ENCODE assay signal across 1 cellular context in genomic region chr1:1063945-1064831, GRCh38.
TF ChIP-seq lines count a peak whose summit lies in the region.

No MANE protein-coding gene starts in this region.

TF ChIP-seq in HepG2, 621 proteins besides CTCF, POLR2A, EP300 and RAD21 (continued from another document and continues in another):
- TF ChIP-seq SKIL (CRISPR knock-in tag; IDR thresholded peaks at IDR 0.05; ENCODE audit: borderline replicate concordance) (peak; percentile 60; the same call in 1 of the 2 replicates), UBTF (CRISPR knock-in tag; IDR thresholded peaks at IDR 0.05) (peak; percentile 74), ZNF687 (CRISPR knock-in tag; IDR thresholded peaks at IDR 0.05) (peak; percentile 96), RNF2 (conservative IDR thresholded peaks at IDR 0.05; ENCODE audit: low read depth) (0 out of 2 replicates have a peak, but pooled peaks have one; percentile 53), U2AF1 (optimal IDR thresholded peaks at IDR 0.05; ENCODE audit: low read depth, low read length) (no peak), PAX8 (CRISPR knock-in tag; IDR thresholded peaks at IDR 0.05; ENCODE audit: borderline replicate concordance) (0 out of 2 replicates have a peak, but pooled peaks have one; percentile 55), ZNF230 (CRISPR knock-in tag; IDR thresholded peaks at IDR 0.05) (no peak), SRSF1 (optimal IDR thresholded peaks at IDR 0.05; ENCODE audit: low read depth, low read length) (no peak), NONO (IDR thresholded peaks at IDR 0.05) (no peak), NONO (CRISPR knock-in tag; conservative IDR thresholded peaks at IDR 0.05) (0 out of 2 replicates have a peak, but pooled peaks have one; percentile 29), KLF11 (CRISPR knock-in tag; IDR thresholded peaks at IDR 0.05) (no peak), RORA (CRISPR knock-in tag; IDR thresholded peaks at IDR 0.05) (no peak), ZNF414 (CRISPR knock-in tag; IDR thresholded peaks at IDR 0.05) (peak; percentile 75; the same call in 1 of the 2 replicates), HDAC1 (CRISPR knock-in tag; IDR thresholded peaks at IDR 0.05) (peak; percentile 87; the same call in 1 of the 2 replicates), TBX3 (IDR thresholded peaks at IDR 0.05; ENCODE audit: borderline replicate concordance) (0 out of 2 replicates have a peak, but pooled peaks have one; percentile 15), ZIK1 (CRISPR knock-in tag; IDR thresholded peaks at IDR 0.05; ENCODE audit: borderline replicate concordance, low read depth) (no peak), ELF4 (CRISPR knock-in tag; IDR thresholded peaks at IDR 0.05; ENCODE audit: borderline replicate concordance) (no peak), ZNF143 (CRISPR knock-in tag; IDR thresholded peaks at IDR 0.05) (no peak), GATAD2A (CRISPR knock-in tag; IDR thresholded peaks at IDR 0.05) (no peak; the same call in 1 of the 2 replicates), ZNF883 (CRISPR knock-in tag; IDR thresholded peaks at IDR 0.05; ENCODE audit: not compliant biosample characterization) (peak; percentile 77), ZNF724P (CRISPR knock-in tag; IDR thresholded peaks at IDR 0.05; ENCODE audit: borderline replicate concordance) (peak; percentile 38; the same call in 1 of the 2 replicates), ZNF800 (CRISPR knock-in tag; IDR thresholded peaks at IDR 0.05) (0 out of 2 replicates have a peak, but pooled peaks have one; percentile 26), MLX (CRISPR knock-in tag; IDR thresholded peaks at IDR 0.05) (no peak; the same call in 1 of the 2 replicates), HINFP (CRISPR knock-in tag; IDR thresholded peaks at IDR 0.05; ENCODE audit: low read depth) (no peak), ZFX (CRISPR knock-in tag; IDR thresholded peaks at IDR 0.05; ENCODE audit: low read depth) (peak; percentile 68), GATA4 (IDR thresholded peaks at IDR 0.05; ENCODE audit: borderline replicate concordance, low read depth) (no peak), KLF13 (CRISPR knock-in tag; IDR thresholded peaks at IDR 0.05) (no peak), SRSF9 (IDR thresholded peaks at IDR 0.05; ENCODE audit: borderline replicate concordance, insufficient read depth, low read depth, low read length, poor library complexity, severe bottlenecking) (no peak), MTA3 (CRISPR knock-in tag; IDR thresholded peaks at IDR 0.05) (no peak), CREB1 (IDR thresholded peaks at IDR 0.05) (peak; percentile 61), CREB1 (CRISPR knock-in tag; IDR thresholded peaks at IDR 0.05) (peak; percentile 62; the same call in 1 of the 2 replicates), ZNF331 (CRISPR knock-in tag; IDR thresholded peaks at IDR 0.05) (no peak), ZNF530 (CRISPR knock-in tag; IDR thresholded peaks at IDR 0.05; ENCODE audit: low read depth) (no peak), TRIM22 (IDR thresholded peaks at IDR 0.05) (no peak), BHLHE40 (IDR thresholded peaks at IDR 0.05; ENCODE audit: low read length) (peak; percentile 30; the same call in 1 of the 2 replicates), ZNF280D (CRISPR knock-in tag; IDR thresholded peaks at IDR 0.05) (no peak), CREBL2 (CRISPR knock-in tag; IDR thresholded peaks at IDR 0.05; ENCODE audit: borderline replicate concordance) (no peak), TFDP1 (CRISPR knock-in tag; IDR thresholded peaks at IDR 0.05; ENCODE audit: borderline replicate concordance) (peak; percentile 49; the same call in 1 of the 2 replicates)
